Comparison of ENCODE assay signal across 31 cellular contexts in the genomic region with DNA sequence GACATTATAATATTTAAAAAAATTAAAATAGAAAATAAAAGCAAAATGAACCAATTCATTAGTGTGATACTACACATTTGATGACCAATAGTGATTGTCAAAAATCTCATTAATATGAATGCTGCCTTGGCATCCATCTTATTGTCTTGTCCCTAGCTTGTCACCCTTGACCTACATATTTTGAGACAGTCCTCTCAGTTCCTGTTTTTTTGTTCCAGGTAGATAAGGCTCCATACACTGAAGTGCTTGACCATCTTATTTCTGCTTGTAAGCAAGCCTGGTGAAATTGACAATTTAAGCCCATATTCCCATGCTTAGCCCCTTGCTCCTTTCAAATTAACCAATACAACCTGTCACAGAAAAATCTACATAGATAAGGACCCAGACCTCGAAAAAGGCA.
"Had no signal": no experiment of that assay in that cellular context is flagged by ENCODE, and none has a peak within 500 bp of the region (broad histone marks: within the 10 kb centered on the region; RNA-seq: fewer than 3 reads in every experiment).

No MANE protein-coding gene starts in this region.

- H3K9me3 ChIP-seq: gastroesophageal sphincter had no signal

- ATAC-seq: activated T-helper 17 cell treated with anti-CD3 and anti-CD28 coated beads, Interleukin-2, amount 50 U/mL, for 72 hours; effector memory CD8-positive, alpha-beta T cell; gastroesophageal sphincter; WTC11 had no signal

- H3K4me1 Mint-ChIP-seq: activated CD4-positive, alpha-beta memory T cell treated with anti-CD3 and anti-CD28 coated beads, Interleukin-2, amount 10 ng/mL, durations not matched to agents 7 days and 5 days; activated CD4-positive, alpha-beta T cell treated with anti-CD3 and anti-CD28 coated beads, Interleukin-2, amount 10 ng/mL, durations not matched to agents 7 days and 5 days; activated T-helper 17 cell treated with anti-CD3 and anti-CD28 coated beads, Interleukin-2, amount 50 U/mL, for 72 hours; central memory CD8-positive, alpha-beta T cell; WTC11 had no signal

- H3K27ac ChIP-seq: brain microvascular endothelial cell, esophagus squamous epithelium, gastroesophageal sphincter, VCaP had no signal

- H3K4me1 ChIP-seq: esophagus squamous epithelium, gastroesophageal sphincter had no signal

- H3K4me3 Mint-ChIP-seq: activated CD4-positive, alpha-beta memory T cell treated with anti-CD3 and anti-CD28 coated beads, Interleukin-2, amount 10 ng/mL, durations not matched to agents 7 days and 5 days; activated CD4-positive, alpha-beta T cell treated with anti-CD3 and anti-CD28 coated beads, Interleukin-2, amount 10 ng/mL, durations not matched to agents 7 days and 5 days; activated naive CD8-positive, alpha-beta T cell; activated T-cell treated with anti-CD3 and anti-CD28 coated beads, Interleukin-2, amount 50 U/mL, for 24 hours; activated T-helper 17 cell treated with anti-CD3 and anti-CD28 coated beads, Interleukin-2, amount 50 U/mL, for 72 hours; central memory CD8-positive, alpha-beta T cell; effector memory CD8-positive, alpha-beta T cell; WTC11 had no signal

- H3K36me3 Mint-ChIP-seq: activated naive CD8-positive, alpha-beta T cell had no signal

- FAIRE-seq: bronchial epithelial cell, TTC549 had no signal

- H3K27me3 Mint-ChIP-seq: activated CD4-positive, alpha-beta memory T cell treated with anti-CD3 and anti-CD28 coated beads, Interleukin-2, amount 10 ng/mL, durations not matched to agents 7 days and 5 days; activated CD4-positive, alpha-beta T cell treated with anti-CD3 and anti-CD28 coated beads, Interleukin-2, amount 10 ng/mL, durations not matched to agents 7 days and 5 days; activated naive CD8-positive, alpha-beta T cell; activated T-cell treated with anti-CD3 and anti-CD28 coated beads, Interleukin-2, amount 50 U/mL, for 24 hours; activated T-helper 17 cell treated with anti-CD3 and anti-CD28 coated beads, Interleukin-2, amount 50 U/mL, for 72 hours; central memory CD8-positive, alpha-beta T cell; effector memory CD8-positive, alpha-beta T cell had no signal

- H3K36me3 ChIP-seq: brain microvascular endothelial cell, esophagus squamous epithelium, gastroesophageal sphincter had no signal

- H3K4me3 ChIP-seq: esophagus squamous epithelium, gastroesophageal sphincter had no signal

- H3K9me3 Mint-ChIP-seq: activated CD4-positive, alpha-beta memory T cell treated with anti-CD3 and anti-CD28 coated beads, Interleukin-2, amount 10 ng/mL, durations not matched to agents 7 days and 5 days; activated T-cell treated with anti-CD3 and anti-CD28 coated beads, Interleukin-2, amount 50 U/mL, for 24 hours; effector memory CD8-positive, alpha-beta T cell had no signal

- H3K27ac Mint-ChIP-seq: activated CD4-positive, alpha-beta memory T cell treated with anti-CD3 and anti-CD28 coated beads, Interleukin-2, amount 10 ng/mL, durations not matched to agents 7 days and 5 days; activated CD4-positive, alpha-beta T cell treated with anti-CD3 and anti-CD28 coated beads, Interleukin-2, amount 10 ng/mL, durations not matched to agents 7 days and 5 days; activated naive CD8-positive, alpha-beta T cell; activated T-cell treated with anti-CD3 and anti-CD28 coated beads, Interleukin-2, amount 50 U/mL, for 24 hours; activated T-helper 17 cell treated with anti-CD3 and anti-CD28 coated beads, Interleukin-2, amount 50 U/mL, for 72 hours; effector memory CD8-positive, alpha-beta T cell; WTC11 had no signal

- H3K27me3 ChIP-seq: brain microvascular endothelial cell, esophagus squamous epithelium, gastroesophageal sphincter had no signal

- DNase-seq: activated CD4-positive, alpha-beta memory T cell treated with anti-CD3 and anti-CD28 coated beads, Interleukin-2, amount 10 ng/mL, durations not matched to agents 7 days and 5 days; activated CD4-positive, alpha-beta T cell treated with anti-CD3 and anti-CD28 coated beads for 1 hour; activated CD4-positive, alpha-beta T cell treated with anti-CD3 and anti-CD28 coated beads for 4 hours; activated CD4-positive, alpha-beta T cell treated with anti-CD3 and anti-CD28 coated beads, Interleukin-2, amount 10 ng/mL, durations not matched to agents 7 days and 5 days; activated CD4-positive, alpha-beta T cell treated with anti-CD3 and anti-CD28 coated beads, Interleukin-2, amount 50 U/mL, for 4 hours; activated CD8-positive, alpha-beta memory T cell treated with anti-CD3 and anti-CD28 coated beads, Interleukin-2, amount 50 U/mL, for 48 hours; activated effector memory CD4-positive, alpha-beta T cell treated with Interleukin-2 at 50 U/mL for 16 hours; activated gamma-delta T cell treated with Interleukin-2 at 50 U/mL for 16 hours; activated naive CD4-positive, alpha-beta T cell treated with anti-CD3 and anti-CD28 coated beads, Interleukin-2, amount 50 U/mL, for 16 hours; activated naive CD4-positive, alpha-beta T cell treated with Interleukin-2 at 50 U/mL for 16 hours; activated T-cell treated with anti-CD3 and anti-CD28 coated beads for 4 hours; activated T-cell treated with anti-CD3 and anti-CD28 coated beads, Interleukin-2, amount 50 U/mL, for 24 hours; amniotic stem cell; brain microvascular endothelial cell; cortex of kidney; dermis blood vessel endothelial cell; effector CD4-positive, alpha-beta T cell; effector memory CD8-positive, alpha-beta T cell; erythroblast; esophagus squamous epithelium; foreskin melanocyte; T-helper 1 cell; T-helper 2 cell had no signal
